In the genomic region with DNA sequence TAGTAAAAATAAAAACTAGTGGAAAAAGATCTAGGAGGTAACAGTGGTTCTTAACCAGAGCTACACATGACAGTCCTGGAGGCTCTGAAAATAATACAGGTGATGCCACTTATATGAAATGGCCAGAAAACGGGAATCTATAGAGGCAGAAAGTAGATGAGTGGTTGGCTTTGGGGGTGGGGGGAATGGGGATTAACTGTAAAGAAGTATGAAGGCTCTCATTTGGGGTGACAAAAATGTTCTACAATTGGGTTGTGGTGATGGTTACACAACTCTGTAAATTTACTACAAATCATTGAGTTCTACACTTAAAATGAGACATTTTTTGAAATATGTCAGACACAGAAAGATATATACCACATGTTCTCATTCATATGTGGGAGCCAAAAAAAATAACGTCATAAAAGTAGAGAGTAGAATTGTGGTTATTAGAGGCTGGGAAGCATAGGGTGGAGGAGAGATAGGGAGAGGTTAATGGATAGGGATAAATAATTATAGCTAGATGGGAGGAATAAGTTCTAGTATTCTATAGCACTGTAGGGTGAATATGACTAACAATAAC, we compare ENCODE assay signal across 10 cellular contexts. TPM values are rescaled to one million over a fixed set of nuclear protein-coding genes. Genes with fewer than 3 reads are reported as not detected.
A peak's percentile ranks its signal among the peaks of the same experiment; 100 is the strongest.
DNase-seq lines count a peak whose midpoint lies in the region; TF ChIP-seq lines count a peak whose summit lies in the region.
"Had no signal": no experiment of that assay in that cellular context is flagged by ENCODE, and none has a peak within 500 bp of the region (broad histone marks: within the 10 kb centered on the region; RNA-seq: fewer than 3 reads in every experiment).

No MANE protein-coding gene starts in this region.

- TF ChIP-seq CTCF in adrenal gland (IDR thresholded peaks at IDR 0.05) (no peak), liver (IDR thresholded peaks at IDR 0.05; ENCODE audit: low read depth, low read length, missing input control) (no peak)

- peaks cover 62 to 86% (median 86%) of the 10 kb centered on the region in 3 donors for H3K4me1 Mint-ChIP-seq in IgD-negative memory B cell

- no peaks in the 10 kb centered on the region for H3K27me3 Mint-ChIP-seq in IgD-negative memory B cell

- peak overlapping the region; percentile 30 to 85 (median 57) for H3K27ac Mint-ChIP-seq in IgD-negative memory B cell

- TF ChIP-seq POLR2A in adrenal gland (IDR thresholded peaks at IDR 0.05) = no peak

- H3K9ac ChIP-seq in liver (ENCODE audit: low read depth in 1 of 2, low read length in 2 of 2) = no peak overlapping the region
- peak overlapping the region in 1 of 5 donors; percentile 35 for H3K9ac ChIP-seq in subcutaneous abdominal adipose tissue (ENCODE audit: low read length in 5 of 5)

- DNase-seq in adrenal gland = no peak
- no peak for DNase-seq in activated effector memory CD4-positive, alpha-beta T cell treated with Interleukin-2 at 50 U/mL for 16 hours
- DNase-seq in EL = no peak
- no peak for DNase-seq in stimulated activated CD4-positive, alpha-beta T cell treated with anti-CD3 and anti-CD28 coated beads, Interleukin-4, amount 100 ng/mL, for 4 hours
- DNase-seq: NCI-H774, WERI-Rb-1 had no signal

- intact Hi-C loops in adrenal gland (cut with DNase I) = no loop called here

- no peak for TF ChIP-seq RAD21 in liver (IDR thresholded peaks at IDR 0.05)

- H3K27me3 ChIP-seq in adrenal gland (no peaks in the 10 kb centered on the region), liver (ENCODE audit: control insufficient read depth in 4 of 4, insufficient read depth in 4 of 4, low read length in 3 of 4) (no peaks in the 10 kb centered on the region), subcutaneous abdominal adipose tissue (ENCODE audit: control insufficient read depth in 5 of 5, insufficient read depth in 4 of 5, low read length in 5 of 5) (no peaks in the 10 kb centered on the region)
- H3K27me3 ChIP-seq: foreskin keratinocyte had no signal

- H3K9me3 Mint-ChIP-seq in IgD-negative memory B cell = no peaks in the 10 kb centered on the region

- H3K27ac ChIP-seq in adrenal gland = peak overlapping the region in 4 of 5 donors; percentile 57 to 86 (median 71)
- peak overlapping the region; percentile 84 to 89 for H3K27ac ChIP-seq in liver (ENCODE audit: low read depth in 1 of 2, low read length in 2 of 2)
- peak overlapping the region; percentile 92 for H3K27ac ChIP-seq in subcutaneous abdominal adipose tissue (ENCODE audit: low read depth, low read length)
- H3K27ac ChIP-seq: foreskin keratinocyte had no signal

- H3K9me3 ChIP-seq in adrenal gland (replicated peaks in 1 of 3) (no peaks in the 10 kb centered on the region), liver (ENCODE audit: control insufficient read depth in 4 of 4, low read length in 3 of 4) (no peaks in the 10 kb centered on the region), subcutaneous abdominal adipose tissue (ENCODE audit: control insufficient read depth in 5 of 5, low read length in 5 of 5) (no peaks in the 10 kb centered on the region)

- H3K4me3 ChIP-seq in adrenal gland (no peak overlapping the region), liver (ENCODE audit: low read depth in 1 of 3, low read length in 3 of 3) (no peak overlapping the region), subcutaneous abdominal adipose tissue (ENCODE audit: low read depth in 1 of 5, low read length in 5 of 5) (no peak overlapping the region)

- H3K4me1 ChIP-seq in adrenal gland (replicated peaks in 1 of 2) = peaks cover 65 to 85% of the 10 kb centered on the region in 2 donors
- peaks cover 2 to 49% (median 36%) of the 10 kb centered on the region in 4 donors for H3K4me1 ChIP-seq in liver (ENCODE audit: control insufficient read depth in 4 of 4, insufficient read depth in 4 of 4, low read length in 3 of 4)
- H3K4me1 ChIP-seq in subcutaneous abdominal adipose tissue (ENCODE audit: control insufficient read depth in 5 of 5, insufficient read depth in 5 of 5, low read length in 5 of 5) = peaks cover 26 to 80% (median 64%) of the 10 kb centered on the region in 5 donors

- WGBS in adrenal gland, 4 donors = 59 to 75% (median 67%) methylated on average over 2 of the region's 2 CpGs
- 67% methylated on average over 2 of the region's 2 CpGs for WGBS in liver

- peaks cover 7% of the 10 kb centered on the region for H3K36me3 Mint-ChIP-seq in IgD-negative memory B cell

- H3K4me3 Mint-ChIP-seq in IgD-negative memory B cell = peak overlapping the region in 3 of 4 donors; percentile 57 to 82 (median 74)

- H3K36me3 ChIP-seq in adrenal gland (replicated peaks in 1 of 2) (no peaks in the 10 kb centered on the region), liver (ENCODE audit: control insufficient read depth in 4 of 4, insufficient read depth in 3 of 4, low read depth in 1 of 4, low read length in 3 of 4) (no peaks in the 10 kb centered on the region), subcutaneous abdominal adipose tissue (ENCODE audit: control insufficient read depth in 5 of 5, insufficient read depth in 5 of 5, low read length in 5 of 5) (no peaks in the 10 kb centered on the region)
- H3K36me3 ChIP-seq: WERI-Rb-1 had no signal

TF ChIP-seq in liver, 16 proteins besides CTCF, POLR2A, EP300 and RAD21:
- TF ChIP-seq MAX (IDR thresholded peaks at IDR 0.05) (no peak), JUND (IDR thresholded peaks at IDR 0.05) (no peak), NR2F2 (IDR thresholded peaks at IDR 0.05) (no peak), FOXA1 (IDR thresholded peaks at IDR 0.05) (no peak), EGR1 (IDR thresholded peaks at IDR 0.05; ENCODE audit: low read depth in 2 of 2) (no peak), ZBTB33 (IDR thresholded peaks at IDR 0.05) (no peak), ATF3 (IDR thresholded peaks at IDR 0.05) (no peak), GABPA (IDR thresholded peaks at IDR 0.05 in 1 of 2, conservative IDR thresholded peaks at IDR 0.05 in 1 of 2) (no peak), RXRA (IDR thresholded peaks at IDR 0.05) (no peak), TAF1 (conservative IDR thresholded peaks at IDR 0.05) (no peak), SP1 (IDR thresholded peaks at IDR 0.05) (no peak), HNF4G (IDR thresholded peaks at IDR 0.05) (no peak), HNF4A (conservative IDR thresholded peaks at IDR 0.05) (no peak), FOXA2 (IDR thresholded peaks at IDR 0.05) (no peak), YY1 (IDR thresholded peaks at IDR 0.05) (no peak)
- TF ChIP-seq, protein P1, sequence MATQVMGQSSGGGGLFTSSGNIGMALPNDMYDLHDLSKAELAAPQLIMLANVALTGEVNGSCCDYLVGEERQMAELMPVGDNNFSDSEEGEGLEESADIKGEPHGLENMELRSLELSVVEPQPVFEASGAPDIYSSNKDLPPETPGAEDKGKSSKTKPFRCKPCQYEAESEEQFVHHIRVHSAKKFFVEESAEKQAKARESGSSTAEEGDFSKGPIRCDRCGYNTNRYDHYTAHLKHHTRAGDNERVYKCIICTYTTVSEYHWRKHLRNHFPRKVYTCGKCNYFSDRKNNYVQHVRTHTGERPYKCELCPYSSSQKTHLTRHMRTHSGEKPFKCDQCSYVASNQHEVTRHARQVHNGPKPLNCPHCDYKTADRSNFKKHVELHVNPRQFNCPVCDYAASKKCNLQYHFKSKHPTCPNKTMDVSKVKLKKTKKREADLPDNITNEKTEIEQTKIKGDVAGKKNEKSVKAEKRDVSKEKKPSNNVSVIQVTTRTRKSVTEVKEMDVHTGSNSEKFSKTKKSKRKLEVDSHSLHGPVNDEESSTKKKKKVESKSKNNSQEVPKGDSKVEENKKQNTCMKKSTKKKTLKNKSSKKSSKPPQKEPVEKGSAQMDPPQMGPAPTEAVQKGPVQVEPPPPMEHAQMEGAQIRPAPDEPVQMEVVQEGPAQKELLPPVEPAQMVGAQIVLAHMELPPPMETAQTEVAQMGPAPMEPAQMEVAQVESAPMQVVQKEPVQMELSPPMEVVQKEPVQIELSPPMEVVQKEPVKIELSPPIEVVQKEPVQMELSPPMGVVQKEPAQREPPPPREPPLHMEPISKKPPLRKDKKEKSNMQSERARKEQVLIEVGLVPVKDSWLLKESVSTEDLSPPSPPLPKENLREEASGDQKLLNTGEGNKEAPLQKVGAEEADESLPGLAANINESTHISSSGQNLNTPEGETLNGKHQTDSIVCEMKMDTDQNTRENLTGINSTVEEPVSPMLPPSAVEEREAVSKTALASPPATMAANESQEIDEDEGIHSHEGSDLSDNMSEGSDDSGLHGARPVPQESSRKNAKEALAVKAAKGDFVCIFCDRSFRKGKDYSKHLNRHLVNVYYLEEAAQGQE (IDR thresholded peaks at IDR 0.05) = no peak

RNA-seq across cellular contexts. Expression of gene ARHGAP17, which starts 25.7 kb away (rescaled TPM):
- polyA plus RNA-seq in IgD-negative memory B cell (153 TPM), adrenal gland (100 to 1,000 TPM in 1 of 3 donors, 10 to 100 TPM in 2; 84.3 to 103 (median 87.3) TPM), liver (10 to 100 TPM in 1 of 2 donors, 1 to 10 TPM in 1; 9.7 to 11.3 TPM)
- total RNA-seq in adrenal gland (100 to 1,000 TPM in 1 of 8 donors, 10 to 100 TPM in 7; 42.7 to 105 (median 71.0) TPM), liver (10 to 100 TPM; 21.0 to 21.9 TPM)

Comparison
In these comparisons a context has a peak if more than half of its experiments do, and no peak if none do; other contexts are left out.
1. RNA of gene ARHGAP17, which starts 25.7 kb away (polyA plus RNA-seq): 153 TPM in IgD-negative memory B cell (single experiment) and 84.3 to 103 TPM in adrenal gland; 9.7 to 11.3 TPM in liver; every median in the first group is over 4 times any median in the second.
2. Peak in every context shown above with its lines, with median percentiles within 50 percentile points of each other: H3K27ac ChIP-seq.